Comparison of ENCODE assay signal across 24 cellular contexts in the genomic region with DNA sequence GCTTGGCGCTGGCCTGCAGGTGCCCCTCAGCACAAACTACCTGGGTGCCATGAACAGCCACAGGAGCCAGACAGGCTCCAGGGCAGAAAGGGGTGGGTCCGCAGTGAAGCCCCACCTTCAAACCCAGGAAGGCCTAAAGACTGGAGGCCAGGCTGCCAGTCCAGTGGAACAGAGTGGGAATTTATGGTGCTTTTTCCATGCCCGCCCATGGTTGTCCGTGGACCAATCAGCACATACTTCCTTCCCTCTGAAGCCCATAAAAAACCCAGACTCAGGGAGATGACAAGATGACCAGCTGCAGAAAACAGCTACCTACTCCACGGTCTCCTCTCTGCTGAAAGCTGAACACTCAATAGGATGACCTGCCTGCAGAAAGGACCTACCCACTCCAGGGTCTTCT.
"Had no signal": no experiment of that assay in that cellular context is flagged by ENCODE, and none has a peak within 500 bp of the region (broad histone marks: within the 10 kb centered on the region; RNA-seq: fewer than 3 reads in every experiment).

No MANE protein-coding gene starts in this region.

- H2AFZ ChIP-seq: hepatocyte had no signal

- H3K79me2 ChIP-seq: hepatocyte had no signal

- H3K4me1 ChIP-seq: colonic mucosa, foreskin keratinocyte, gastroesophageal sphincter, lower lobe of right lung had no signal

- H3K27me3 ChIP-seq: colonic mucosa, gastroesophageal sphincter, heart left ventricle, hepatocyte had no signal

- H3K27ac ChIP-seq: colonic mucosa, epithelial cell of prostate, foreskin keratinocyte, gastroesophageal sphincter, heart left ventricle, hepatocyte, lower lobe of right lung had no signal

- DNase-seq: colonic mucosa; cortex of kidney; effector CD8-positive, alpha-beta T cell; effector memory CD8-positive, alpha-beta T cell; endodermal cell; erythroblast; foreskin keratinocyte; immature natural killer cell; islet precursor cell; kidney; kidney glomerular epithelial cell; left colon; lower lobe of right lung; mesenchymal stem cell; mucosa of descending colon; naive B cell had no signal

- ATAC-seq: effector memory CD8-positive, alpha-beta T cell; esophagus mucosa; foreskin keratinocyte; gastroesophageal sphincter; left colon; left lobe of liver; mucosa of descending colon had no signal

- H3K4me2 ChIP-seq: hepatocyte had no signal

- H3K4me3 ChIP-seq: colonic mucosa, gastroesophageal sphincter, heart left ventricle, hepatocyte, lower lobe of right lung, mucosa of descending colon had no signal

- H3K9me3 ChIP-seq: colonic mucosa, gastroesophageal sphincter, lower lobe of right lung, mucosa of descending colon had no signal

- FAIRE-seq: endometrium, frontal cortex, kidney had no signal

- H3K36me3 ChIP-seq: colonic mucosa, gastroesophageal sphincter, heart left ventricle, lower lobe of right lung had no signal
